Comparison of ENCODE assay signal across 23 cellular contexts in genomic region chr5:51691538-51691937, GRCh38.
"Had no signal": no experiment of that assay in that cellular context is flagged by ENCODE, and none has a peak within 500 bp of the region (broad histone marks: within the 10 kb centered on the region; RNA-seq: fewer than 3 reads in every experiment).

No MANE protein-coding gene starts in this region.

- H3K36me3 ChIP-seq: MG63, Peyer's patch, SJCRH30 had no signal

- H2AFZ ChIP-seq: PC-9 had no signal

- H3K27me3 ChIP-seq: MG63, Peyer's patch, SJCRH30 had no signal

- DNase-seq: KBM-7; MG63; NCI-H1092; NCI-H1105 treated with DMSO at 0.1 percent for 48 hours; NCI-H1417 treated with DMSO at 0.1 percent for 48 hours; NCI-H146; NCI-H1694 treated with DMSO at 0.1 percent for 48 hours; NCI-H1930; NCI-H2081; NCI-H2227 treated with DMSO at 0.1 percent for 48 hours; NCI-H524; NCI-H526 treated with DMSO at 0.1 percent for 48 hours; NCI-H748 treated with DMSO at 0.1 percent for 48 hours; NK-92 treated with Interleukin-12 subunit alpha and Interleukin-12 subunit beta, amount 100 ng/mL, for 24 hours; PC-9; Peyer's patch; Right ventricle myocardium superior; RPMI8226; SJCRH30; T-helper 1 cell; T-helper 17 cell had no signal

- H3K4me1 ChIP-seq: Peyer's patch, SJCRH30 had no signal

- H3K9me3 ChIP-seq: Peyer's patch, SJCRH30 had no signal

- H3K4me2 ChIP-seq: PC-9 had no signal

- H3K27ac ChIP-seq: HL-60, PC-9, Peyer's patch, SJCRH30, SK-N-MC had no signal

- H3K4me3 ChIP-seq: MG63, PC-9, Peyer's patch, SJCRH30, SK-N-MC had no signal

- ATAC-seq: T-helper 17 cell had no signal
